Comparison of ENCODE assay signal across 25 cellular contexts in genomic region chr3:35322070-35322469, GRCh38.
DNase-seq lines count a peak whose midpoint lies in the region; ATAC-seq, FAIRE-seq and TF ChIP-seq lines count a peak whose summit lies in the region.
"Had no signal": no experiment of that assay in that cellular context is flagged by ENCODE, and none has a peak within 500 bp of the region (broad histone marks: within the 10 kb centered on the region; RNA-seq: fewer than 3 reads in every experiment).

No MANE protein-coding gene starts in this region.

- peaks cover 9% of the 10 kb centered on the region for H3K9me3 Mint-ChIP-seq in activated CD8-positive, alpha-beta memory T cell treated with anti-CD3 and anti-CD28 coated beads, Interleukin-2, amount 10 ng/mL, durations not matched to agents 7 days and 5 days (ENCODE audit: low read depth)

- TF ChIP-seq CTCF in A549 (IDR thresholded peaks at IDR 0.05) (no peak), brain microvascular endothelial cell (IDR thresholded peaks at IDR 0.05; ENCODE audit: low read depth, low read length, missing control alignments) (no peak), kidney epithelial cell (IDR thresholded peaks at IDR 0.05; ENCODE audit: insufficient read depth, low read length, poor library complexity, severe bottlenecking) (no peak), foreskin keratinocyte (conservative IDR thresholded peaks at IDR 0.05) (no peak)

- no peak for TF ChIP-seq RAD21 in A549 (conservative IDR thresholded peaks at IDR 0.05 in 1 of 2, IDR thresholded peaks at IDR 0.05 in 1 of 2)

- in situ Hi-C loops in brain microvascular endothelial cell (cut with HindIII; ENCODE audit: low pct_ligation_motif_present, low sequenced_read_pairs), result no loop called here

- POLR2A ChIA-PET in A549 (lab: Yijun Ruan, JAX), result no interaction called here

- FAIRE-seq in A549 (lab: Jason Lieb, UNC), result no peak
- FAIRE-seq: GM12892, urothelium cell line had no signal

- TF ChIP-seq POLR2A in A549 (IDR thresholded peaks at IDR 0.05; ENCODE audit: low read length), result no peak

- DNase-seq in A549 (ENCODE audit: low read depth in 1 of 2, low spot score in 1 of 2), result no peak
- DNase-seq in MG63, result peak; percentile 13
- DNase-seq in brain microvascular endothelial cell, result peak; percentile 88
- DNase-seq in kidney epithelial cell (ENCODE audit: low read depth), result peak; percentile 90
- no peak for DNase-seq in foreskin keratinocyte
- no peak for DNase-seq in activated CD8-positive, alpha-beta memory T cell treated with anti-CD3 and anti-CD28 coated beads, Interleukin-2, amount 10 ng/mL, durations not matched to agents 7 days and 5 days
- no peak for DNase-seq in NCI-H1694 treated with DMSO at 0.1 percent for 48 hours (lab: John Stamatoyannopoulos, UW)
- DNase-seq: activated CD4-positive, alpha-beta memory T cell treated with anti-CD3 and anti-CD28 coated beads, Interleukin-2, amount 10 ng/mL, durations not matched to agents 7 days and 5 days; activated naive CD4-positive, alpha-beta T cell treated with anti-CD3 and anti-CD28 coated beads, Interleukin-2, amount 10 ng/mL, durations not matched to agents 7 days and 5 days; activated T-cell treated with anti-CD3 and anti-CD28 coated beads, Interleukin-2, amount 50 U/mL, for 1 hour; colonic mucosa; DMS153; Karpas-422; midbrain; NCI-H1105; NCI-H2107; NCI-H524 treated with DMSO at 0.1 percent for 48 hours; nephron progenitor cell; psoas muscle had no signal

- ATAC-seq in A549 (no peak), foreskin keratinocyte (no peak), GM21576 (IDR thresholded peaks at IDR 0.05; ENCODE audit: unreplicated experiment) (no peak)
- ATAC-seq in activated CD8-positive, alpha-beta memory T cell treated with anti-CD3 and anti-CD28 coated beads, Interleukin-2, amount 10 ng/mL, durations not matched to agents 7 days and 5 days, result no peak
- ATAC-seq: left lobe of liver, psoas muscle, Right ventricle myocardium inferior had no signal

- CTCF ChIA-PET in A549 (lab: Yijun Ruan, JAX), result no interaction called here
- CTCF ChIA-PET in activated CD8-positive, alpha-beta memory T cell treated with anti-CD3 and anti-CD28 coated beads, Interleukin-2, amount 10 ng/mL, durations not matched to agents 7 days and 5 days (lab: Charles Lee), result no interaction called here

- no peak overlapping the region for H3K4me3 Mint-ChIP-seq in activated CD8-positive, alpha-beta memory T cell treated with anti-CD3 and anti-CD28 coated beads, Interleukin-2, amount 10 ng/mL, durations not matched to agents 7 days and 5 days
- H3K4me3 Mint-ChIP-seq: activated CD4-positive, alpha-beta memory T cell treated with anti-CD3 and anti-CD28 coated beads, Interleukin-2, amount 10 ng/mL, durations not matched to agents 7 days and 5 days; activated naive CD4-positive, alpha-beta T cell treated with anti-CD3 and anti-CD28 coated beads, Interleukin-2, amount 10 ng/mL, durations not matched to agents 7 days and 5 days; nephron progenitor cell had no signal

- H3K36me3 ChIP-seq in MG63, result no peaks in the 10 kb centered on the region
- no peaks in the 10 kb centered on the region for H3K36me3 ChIP-seq in brain microvascular endothelial cell (replicated peaks)
- no peaks in the 10 kb centered on the region for H3K36me3 ChIP-seq in kidney epithelial cell (ENCODE audit: control insufficient read depth, insufficient read depth, low read length)
- H3K36me3 ChIP-seq: ascending aorta, colonic mucosa had no signal

- H3K4me3 ChIP-seq in A549, result no peak overlapping the region
- H3K4me3 ChIP-seq in MG63, result no peak overlapping the region
- no peak overlapping the region for H3K4me3 ChIP-seq in brain microvascular endothelial cell (ENCODE audit: low read depth, low read length)
- no peak overlapping the region for H3K4me3 ChIP-seq in kidney epithelial cell (ENCODE audit: low read depth, low read length)
- H3K4me3 ChIP-seq: ascending aorta, colonic mucosa, psoas muscle had no signal

- no peak overlapping the region for H3K27ac Mint-ChIP-seq in activated CD8-positive, alpha-beta memory T cell treated with anti-CD3 and anti-CD28 coated beads, Interleukin-2, amount 10 ng/mL, durations not matched to agents 7 days and 5 days
- H3K27ac Mint-ChIP-seq: activated CD4-positive, alpha-beta memory T cell treated with anti-CD3 and anti-CD28 coated beads, Interleukin-2, amount 10 ng/mL, durations not matched to agents 7 days and 5 days; activated naive CD4-positive, alpha-beta T cell treated with anti-CD3 and anti-CD28 coated beads, Interleukin-2, amount 10 ng/mL, durations not matched to agents 7 days and 5 days; nephron progenitor cell had no signal

- WGBS in A549 (ENCODE audit: missing lambda C conversion rate), result 14% methylated on average over 4 of the region's 4 CpGs

- H3K4me1 ChIP-seq in A549, result no peaks in the 10 kb centered on the region
- no peaks in the 10 kb centered on the region for H3K4me1 ChIP-seq in foreskin keratinocyte
- H3K4me1 ChIP-seq: ascending aorta, colonic mucosa, psoas muscle had no signal

- H3K27me3 ChIP-seq in MG63, result no peaks in the 10 kb centered on the region
- no peaks in the 10 kb centered on the region for H3K27me3 ChIP-seq in brain microvascular endothelial cell (replicated peaks)
- no peaks in the 10 kb centered on the region for H3K27me3 ChIP-seq in kidney epithelial cell (ENCODE audit: control insufficient read depth, insufficient read depth, low read length)
- H3K27me3 ChIP-seq in foreskin keratinocyte, result no peaks in the 10 kb centered on the region
- H3K27me3 ChIP-seq: ascending aorta, colonic mucosa had no signal

- H3K4me2 ChIP-seq in A549, result no peak overlapping the region

- H3K9me3 ChIP-seq in A549 (no peaks in the 10 kb centered on the region), MG63 (no peaks in the 10 kb centered on the region)
- H3K9me3 ChIP-seq: ascending aorta, colonic mucosa, psoas muscle had no signal

- no peak for TF ChIP-seq EP300 in A549 (IDR thresholded peaks at IDR 0.05)

- no peaks in the 10 kb centered on the region for H3K36me3 Mint-ChIP-seq in activated CD8-positive, alpha-beta memory T cell treated with anti-CD3 and anti-CD28 coated beads, Interleukin-2, amount 10 ng/mL, durations not matched to agents 7 days and 5 days
- H3K36me3 Mint-ChIP-seq: activated naive CD4-positive, alpha-beta T cell treated with anti-CD3 and anti-CD28 coated beads, Interleukin-2, amount 10 ng/mL, durations not matched to agents 7 days and 5 days had no signal

- H3K27ac ChIP-seq in A549 (no peak overlapping the region), brain microvascular endothelial cell (no peak overlapping the region), foreskin keratinocyte (no peak overlapping the region)
- H3K27ac ChIP-seq: ascending aorta, colonic mucosa, psoas muscle had no signal

- no peaks in the 10 kb centered on the region for H3K4me1 Mint-ChIP-seq in activated CD8-positive, alpha-beta memory T cell treated with anti-CD3 and anti-CD28 coated beads, Interleukin-2, amount 10 ng/mL, durations not matched to agents 7 days and 5 days
- H3K4me1 Mint-ChIP-seq: activated CD4-positive, alpha-beta memory T cell treated with anti-CD3 and anti-CD28 coated beads, Interleukin-2, amount 10 ng/mL, durations not matched to agents 7 days and 5 days; activated naive CD4-positive, alpha-beta T cell treated with anti-CD3 and anti-CD28 coated beads, Interleukin-2, amount 10 ng/mL, durations not matched to agents 7 days and 5 days; nephron progenitor cell had no signal

- no peaks in the 10 kb centered on the region for H3K27me3 Mint-ChIP-seq in activated CD8-positive, alpha-beta memory T cell treated with anti-CD3 and anti-CD28 coated beads, Interleukin-2, amount 10 ng/mL, durations not matched to agents 7 days and 5 days
- H3K27me3 Mint-ChIP-seq: activated CD4-positive, alpha-beta memory T cell treated with anti-CD3 and anti-CD28 coated beads, Interleukin-2, amount 10 ng/mL, durations not matched to agents 7 days and 5 days; activated naive CD4-positive, alpha-beta T cell treated with anti-CD3 and anti-CD28 coated beads, Interleukin-2, amount 10 ng/mL, durations not matched to agents 7 days and 5 days had no signal

TF ChIP-seq in A549, 52 proteins besides CTCF, POLR2A, EP300 and RAD21:
- TF ChIP-seq, protein P1, sequence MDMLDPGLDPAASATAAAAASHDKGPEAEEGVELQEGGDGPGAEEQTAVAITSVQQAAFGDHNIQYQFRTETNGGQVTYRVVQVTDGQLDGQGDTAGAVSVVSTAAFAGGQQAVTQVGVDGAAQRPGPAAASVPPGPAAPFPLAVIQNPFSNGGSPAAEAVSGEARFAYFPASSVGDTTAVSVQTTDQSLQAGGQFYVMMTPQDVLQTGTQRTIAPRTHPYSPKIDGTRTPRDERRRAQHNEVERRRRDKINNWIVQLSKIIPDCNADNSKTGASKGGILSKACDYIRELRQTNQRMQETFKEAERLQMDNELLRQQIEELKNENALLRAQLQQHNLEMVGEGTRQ (IDR thresholded peaks at IDR 0.05), result 0 out of 2 replicates have a peak, but pooled peaks have one; percentile 27
- TF ChIP-seq ZSCAN20 (CRISPR knock-in tag; IDR thresholded peaks at IDR 0.05), result no peak

Comparison
In these comparisons a context has a peak if more than half of its experiments do, and no peak if none do; other contexts are left out.
1. DNase-seq: peak in MG63 (single experiment), brain microvascular endothelial cell (single experiment) and kidney epithelial cell (single experiment); none in A549 (0 of 2), foreskin keratinocyte (0 of 2), activated CD8-positive, alpha-beta memory T cell treated with anti-CD3 and anti-CD28 coated beads, Interleukin-2, amount 10 ng/mL, durations not matched to agents 7 days and 5 days (single experiment) and NCI-H1694 treated with DMSO at 0.1 percent for 48 hours (single experiment).